In genomic region chr14:85558505-85558904, GRCh38 we compare ENCODE assay signal across 5 cellular contexts. TPM values are rescaled to one million over a fixed set of nuclear protein-coding genes. Genes with fewer than 3 reads are reported as not detected.
"Had no signal": no experiment of that assay in that cellular context is flagged by ENCODE, and none has a peak within 500 bp of the region (broad histone marks: within the 10 kb centered on the region; RNA-seq: fewer than 3 reads in every experiment).

No MANE protein-coding gene starts in this region.

- DNase-seq: H9, HCEC 1CT, IMR-90 had no signal

- H2AFZ ChIP-seq: GM23338 had no signal

- H3K4me2 ChIP-seq: GM23338 had no signal

- ATAC-seq: GM23338, K562 had no signal

- H3K4me3 ChIP-seq: GM23338, K562 had no signal

RNA-seq across cellular contexts. Expression of gene FLRT2, which starts 28.6 kb away (rescaled TPM):
- polyA plus RNA-seq: K562 had no signal
